Comparison of ENCODE assay signal across 8 cellular contexts in the genomic region with DNA sequence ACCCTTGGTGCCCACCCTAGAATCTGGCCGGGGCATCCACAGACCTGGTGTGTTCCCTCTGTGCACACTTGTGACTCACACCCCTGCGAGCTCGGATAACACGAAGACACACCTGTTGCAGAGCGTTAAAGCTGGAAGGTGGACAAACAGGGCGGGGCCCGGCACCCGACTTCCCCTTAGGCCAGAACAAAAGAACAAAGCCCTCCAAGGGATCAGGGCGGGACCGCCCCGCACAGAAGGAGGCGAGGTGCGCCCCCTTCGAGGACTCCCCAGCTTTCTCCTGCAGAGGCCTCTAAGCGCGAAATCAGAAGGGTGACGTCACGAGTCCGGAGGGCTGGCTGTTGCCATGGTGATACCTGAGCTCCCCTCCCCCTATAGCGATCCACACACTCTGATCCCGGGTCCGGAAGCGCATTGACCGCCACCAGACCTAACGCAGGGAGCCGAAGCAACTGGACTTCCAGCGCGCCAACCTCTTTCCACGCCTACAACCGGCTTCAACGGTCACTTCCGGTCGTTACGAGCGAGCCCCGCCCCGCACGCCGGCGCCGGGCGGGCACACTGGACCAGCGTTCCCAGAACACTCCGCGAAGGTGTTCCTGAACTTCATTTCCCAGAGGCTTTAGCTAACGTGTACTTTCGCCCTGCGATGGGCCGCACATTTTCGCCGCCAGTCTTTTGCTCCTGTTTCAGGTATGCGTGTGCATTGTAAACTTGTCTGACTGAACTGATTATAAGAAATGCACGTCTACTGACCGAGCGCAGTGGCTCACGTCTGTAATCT. TPM values are rescaled to one million over a fixed set of nuclear protein-coding genes. Genes with fewer than 3 reads are reported as not detected.
DNase-seq lines count a peak whose midpoint lies in the region; ATAC-seq and TF ChIP-seq lines count a peak whose summit lies in the region.

Gene ZNF184 (minus strand): TSS at position 489 of the 784 bp plus-strand sequence. CDS start 811 bp downstream, outside the sequence.

- H3K9me3 Mint-ChIP-seq in activated T-cell treated with anti-CD3 and anti-CD28 coated beads, Interleukin-2, amount 50 U/mL, for 4 hours, result no peaks in the 10 kb centered on the region

- H3K27ac ChIP-seq in muscle layer of colon (ENCODE audit: low read depth, low read length), result peak within 1 kb of the TSS; percentile 81

- H3K4me3 Mint-ChIP-seq in activated T-cell treated with anti-CD3 and anti-CD28 coated beads, Interleukin-2, amount 50 U/mL, for 4 hours, result peak within 1 kb of the TSS; percentile 91

- no peaks in the 10 kb centered on the region for H3K36me3 ChIP-seq in muscle layer of colon (ENCODE audit: insufficient read depth, low read length)

- in situ Hi-C loops in KBM-7 (cut with MboI; ENCODE audit: low pct_unique_long_range_greater_than_20kb, low sequenced_read_pairs), result no loop called here

- peaks cover 44% of the 10 kb centered on the region for H3K4me1 Mint-ChIP-seq in activated T-cell treated with anti-CD3 and anti-CD28 coated beads, Interleukin-2, amount 50 U/mL, for 4 hours (ENCODE audit: low read depth)

- H3K4me3 ChIP-seq in muscle layer of colon (ENCODE audit: low read depth in 1 of 2, low read length in 2 of 2), result peak within 1 kb of the TSS; percentile 82 to 86

- H3K27me3 ChIP-seq in muscle layer of colon (ENCODE audit: control insufficient read depth in 1 of 2, insufficient read depth in 2 of 2, low read length in 2 of 2), result no peaks in the 10 kb centered on the region

- H3K4me1 ChIP-seq in muscle layer of colon (ENCODE audit: insufficient read depth, low read length), result peaks cover 16% of the 10 kb centered on the region

- H3K36me3 Mint-ChIP-seq in activated T-cell treated with anti-CD3 and anti-CD28 coated beads, Interleukin-2, amount 50 U/mL, for 4 hours (ENCODE audit: insufficient read depth), result peaks cover 23% of the 10 kb centered on the region

- peak within 1 kb of the TSS; percentile 76 for H3K9ac ChIP-seq in muscle layer of colon (ENCODE audit: low read length)

- ATAC-seq in GM21717 (IDR thresholded peaks at IDR 0.05; ENCODE audit: unreplicated experiment) (peak; percentile 87), esophagus mucosa (peak; percentile 98)
- ATAC-seq in activated T-cell treated with anti-CD3 and anti-CD28 coated beads, Interleukin-2, amount 50 U/mL, for 4 hours, result peak; percentile 94 to 95

- H3K9me3 ChIP-seq in muscle layer of colon (ENCODE audit: low read length), result no peaks in the 10 kb centered on the region

- DNase-seq in DMS53 treated with DMSO at 0.1 percent for 48 hours (lab: John Stamatoyannopoulos, UW; ENCODE audit: unreplicated experiment) (peak; percentile 96), KBM-7 (peak; percentile 45)
- DNase-seq in activated T-cell treated with anti-CD3 and anti-CD28 coated beads, Interleukin-2, amount 50 U/mL, for 4 hours, result peak; percentile 72
- DNase-seq in stimulated activated CD8-positive, alpha-beta memory T cell treated with anti-CD3 and anti-CD28 coated beads, Interleukin-7, amount 100 ng/mL, for 24 hours (ENCODE audit: low read depth), result peak; percentile 67

- H3K27me3 Mint-ChIP-seq in activated T-cell treated with anti-CD3 and anti-CD28 coated beads, Interleukin-2, amount 50 U/mL, for 4 hours (ENCODE audit: low read depth), result no peaks in the 10 kb centered on the region

TF ChIP-seq in PFSK-1, 5 proteins besides CTCF, POLR2A, EP300 and RAD21:
- TF ChIP-seq SIN3A (IDR thresholded peaks at IDR 0.05; ENCODE audit: borderline replicate concordance, insufficient read depth, low read length), result no peak
- no peak for TF ChIP-seq REST (IDR thresholded peaks at IDR 0.05; ENCODE audit: insufficient read depth in 1 of 2, low read depth in 2 of 2, low read length in 2 of 2)
- peak; percentile 75 for TF ChIP-seq POLR2AphosphoS5 (IDR thresholded peaks at IDR 0.05; ENCODE audit: low read depth, low read length)
- 0 out of 2 replicates have a peak, but pooled peaks have one; percentile 14 for TF ChIP-seq TAF1 (IDR thresholded peaks at IDR 0.05; ENCODE audit: borderline replicate concordance, insufficient read depth, low read length)
- peak; percentile 93 for TF ChIP-seq FOXP2 (optimal IDR thresholded peaks at IDR 0.05; ENCODE audit: borderline replicate concordance, extremely low read depth, extremely low read length, insufficient read depth)
TF ChIP-seq in PFSK-1: peak in this region for 3.

RNA-seq across cellular contexts. Expression of gene ZNF184, which starts in this region (rescaled TPM):
- polyA plus RNA-seq in PFSK-1 (2012; ENCODE audit: insufficient read length, low read depth), result 1.2 TPM
- 1 to 10 TPM; 4.5 to 5.2 (median 4.9) TPM for total RNA-seq in activated T-cell treated with anti-CD3 and anti-CD28 coated beads, Interleukin-2, amount 50 U/mL, for 4 hours
- total RNA-seq in esophagus mucosa, result 3.0 TPM

Comparison
In these comparisons a context has a peak if more than half of its experiments do, and no peak if none do; other contexts are left out.
1. Peak in every context shown above with its lines: DNase-seq, ATAC-seq, H3K4me3 ChIP-seq and H3K27ac ChIP-seq.
2. DNase-seq: peak in every context shown above with its lines; median percentile 96 in DMS53 treated with DMSO at 0.1 percent for 48 hours; 72 in activated T-cell treated with anti-CD3 and anti-CD28 coated beads, Interleukin-2, amount 50 U/mL, for 4 hours; 67 in stimulated activated CD8-positive, alpha-beta memory T cell treated with anti-CD3 and anti-CD28 coated beads, Interleukin-7, amount 100 ng/mL, for 24 hours; 45 in KBM-7.